Comparison of ENCODE assay signal across 3 cellular contexts in genomic region chr20:19975436-19975799, GRCh38.
TF ChIP-seq lines count a peak whose summit lies in the region.

No MANE protein-coding gene starts in this region.

TF ChIP-seq in SK-N-SH, 30 proteins besides CTCF, POLR2A, EP300 and RAD21:
- no peak for TF ChIP-seq RXRA (IDR thresholded peaks at IDR 0.05; ENCODE audit: borderline replicate concordance, low read depth)
- no peak for TF ChIP-seq USF1 (IDR thresholded peaks at IDR 0.05; ENCODE audit: borderline replicate concordance, low read depth)
- TF ChIP-seq SIN3A (IDR thresholded peaks at IDR 0.05; ENCODE audit: borderline replicate concordance, low read depth, low read length): no peak
- no peak for TF ChIP-seq FOXJ3 (CRISPR knock-in tag; IDR thresholded peaks at IDR 0.05)
- no peak for TF ChIP-seq JUND (IDR thresholded peaks at IDR 0.05)
- TF ChIP-seq EZH2phosphoT487 (IDR thresholded peaks at IDR 0.05; ENCODE audit: borderline replicate concordance, low read depth): no peak
- TF ChIP-seq NRF1 (IDR thresholded peaks at IDR 0.05; ENCODE audit: low read depth, low read length): no peak
- no peak for TF ChIP-seq MXI1 (IDR thresholded peaks at IDR 0.05; ENCODE audit: low read depth, low read length)
- no peak for TF ChIP-seq MAX (IDR thresholded peaks at IDR 0.05; ENCODE audit: low read depth)
- TF ChIP-seq ZBTB33 (IDR thresholded peaks at IDR 0.05; ENCODE audit: borderline replicate concordance, low read depth): no peak
- TF ChIP-seq IRF3 (IDR thresholded peaks at IDR 0.05; ENCODE audit: low read depth, low read length): no peak
- TF ChIP-seq RFX5 (IDR thresholded peaks at IDR 0.05; ENCODE audit: low read length): no peak
- no peak for TF ChIP-seq FOSL2 (IDR thresholded peaks at IDR 0.05; ENCODE audit: borderline replicate concordance, low read depth)
- no peak for TF ChIP-seq POLR2AphosphoS5 (IDR thresholded peaks at IDR 0.05; ENCODE audit: low read depth, low read length)
- TF ChIP-seq NFIC (IDR thresholded peaks at IDR 0.05; ENCODE audit: borderline replicate concordance): no peak
- TF ChIP-seq TCF12 (IDR thresholded peaks at IDR 0.05): no peak
- TF ChIP-seq CHD2 (IDR thresholded peaks at IDR 0.05; ENCODE audit: low read length, partially characterized antibody): no peak
- no peak for TF ChIP-seq FOXM1 (IDR thresholded peaks at IDR 0.05; ENCODE audit: low read depth)

TF ChIP-seq in SK-N-SH treated with all-trans-retinoic acid at 6 μM for 48 hours, 23 proteins besides CTCF, POLR2A, EP300 and RAD21:
- no peak for TF ChIP-seq ESRRG (CRISPR knock-in tag; IDR thresholded peaks at IDR 0.05)
- no peak for TF ChIP-seq CREB5 (CRISPR knock-in tag; IDR thresholded peaks at IDR 0.05; ENCODE audit: low read depth)
- no peak for TF ChIP-seq OSR1 (CRISPR knock-in tag; IDR thresholded peaks at IDR 0.05)
- TF ChIP-seq ZC3H10 (CRISPR knock-in tag; IDR thresholded peaks at IDR 0.05): no peak
- no peak for TF ChIP-seq ARNTL (CRISPR knock-in tag; IDR thresholded peaks at IDR 0.05; ENCODE audit: borderline replicate concordance, low read depth)
- TF ChIP-seq TCF4 (CRISPR knock-in tag; IDR thresholded peaks at IDR 0.05; ENCODE audit: borderline replicate concordance): no peak

TF ChIP-seq in H1, 55 proteins besides CTCF, POLR2A, EP300 and RAD21:
- TF ChIP-seq KDM5A (IDR thresholded peaks at IDR 0.05; ENCODE audit: low read length): no peak
- no peak for TF ChIP-seq CBX8 (IDR thresholded peaks at IDR 0.05; ENCODE audit: borderline replicate concordance, low read depth, low read length)
- no peak for TF ChIP-seq SUZ12 (IDR thresholded peaks at IDR 0.05; ENCODE audit: low read length)
- no peak for TF ChIP-seq KDM4A (IDR thresholded peaks at IDR 0.05; ENCODE audit: low read depth, low read length, severe bottlenecking)
- no peak for TF ChIP-seq JUND (IDR thresholded peaks at IDR 0.05; ENCODE audit: low read length)
- no peak for TF ChIP-seq SP4 (IDR thresholded peaks at IDR 0.05; ENCODE audit: low read length)
- TF ChIP-seq ASH2L (IDR thresholded peaks at IDR 0.05; ENCODE audit: low read length): no peak
- no peak for TF ChIP-seq EZH2 (IDR thresholded peaks at IDR 0.05; ENCODE audit: low read depth, low read length, severe bottlenecking)
- no peak for TF ChIP-seq KDM1A (IDR thresholded peaks at IDR 0.05; ENCODE audit: borderline replicate concordance, low read length)
- no peak for TF ChIP-seq ATF3 (IDR thresholded peaks at IDR 0.05; ENCODE audit: insufficient read depth, low read depth, low read length)
- TF ChIP-seq RBBP5 (IDR thresholded peaks at IDR 0.05; ENCODE audit: borderline replicate concordance, low read depth, low read length): no peak
- no peak for TF ChIP-seq TCF12 (IDR thresholded peaks at IDR 0.05; ENCODE audit: low read depth, low read length)
- no peak for TF ChIP-seq CHD1 (IDR thresholded peaks at IDR 0.05; ENCODE audit: low read depth, low read length)
- no peak for TF ChIP-seq E2F6 (IDR thresholded peaks at IDR 0.05)
- TF ChIP-seq NRF1 (IDR thresholded peaks at IDR 0.05; ENCODE audit: low read depth, low read length): no peak
- no peak for TF ChIP-seq BCL11A (IDR thresholded peaks at IDR 0.05; ENCODE audit: low read depth in 2 of 2, low read length in 2 of 2)
- TF ChIP-seq CEBPB (IDR thresholded peaks at IDR 0.05; ENCODE audit: low read depth, low read length): no peak
- TF ChIP-seq RXRA (IDR thresholded peaks at IDR 0.05; ENCODE audit: insufficient read depth, low read depth, low read length): no peak
- no peak for TF ChIP-seq HDAC6 (IDR thresholded peaks at IDR 0.05; ENCODE audit: low read depth, low read length)
- no peak for TF ChIP-seq JUN (IDR thresholded peaks at IDR 0.05; ENCODE audit: low read depth, low read length)
TF ChIP-seq in H1: peak in this region for 0.
